ENCODE assay signal across 17 cellular contexts in genomic region chr16:47052666-47053640, GRCh38.
DNase-seq lines count a peak whose midpoint lies in the region; ATAC-seq, FAIRE-seq and TF ChIP-seq lines count a peak whose summit lies in the region.
"Had no signal": no experiment of that assay in that cellular context is flagged by ENCODE, and none has a peak within 500 bp of the region (broad histone marks: within the 10 kb centered on the region; RNA-seq: fewer than 3 reads in every experiment).

No MANE protein-coding gene starts in this region.

- no peak overlapping the region for H3K4me3 ChIP-seq in HepG2 (replicated peaks in 1 of 3; ENCODE audit: insufficient read depth in 1 of 3, low read depth in 2 of 3, low read length in 3 of 3)
- H3K4me3 ChIP-seq in right lobe of liver = no peak overlapping the region
- H3K4me3 ChIP-seq in spleen = no peak overlapping the region
- H3K4me3 ChIP-seq: BLaER1 treated with 17β-estradiol and CSF1 and Interleukin-3, amounts not matched to agents 10 nM and 100 nM; HAP-1 had no signal

- no peak overlapping the region for H2AFZ ChIP-seq in HepG2 (ENCODE audit: low read length)

- TF ChIP-seq POLR2A in HepG2 (IDR thresholded peaks at IDR 0.05; ENCODE audit: insufficient read depth in 1 of 2, low read depth in 2 of 2, low read length in 2 of 2) (no peak), right lobe of liver (IDR thresholded peaks at IDR 0.05) (no peak), spleen (IDR thresholded peaks at IDR 0.05) (no peak)

- no peak for TF ChIP-seq RAD21 in HepG2 (CRISPR knock-in tag; IDR thresholded peaks at IDR 0.05)

- H3K27me3 ChIP-seq in HepG2 (ENCODE audit: control insufficient read depth in 1 of 2, insufficient read depth in 2 of 2, low read length in 2 of 2) (peaks cover 11 to 25% of the 10 kb centered on the region in 2 experiments; a peak in 4 of 5 replicates), right lobe of liver (no peaks in the 10 kb centered on the region), spleen (replicated peaks in 1 of 7) (no peaks in the 10 kb centered on the region)
- H3K27me3 ChIP-seq: BLaER1 treated with 17β-estradiol and CSF1 and Interleukin-3, amounts not matched to agents 10 nM and 100 nM had no signal

- H3K9ac ChIP-seq in HepG2 (ENCODE audit: insufficient read depth, low read depth, low read length) = no peak overlapping the region
- H3K9ac ChIP-seq: BLaER1 treated with 17β-estradiol and CSF1 and Interleukin-3, amounts not matched to agents 10 nM and 100 nM had no signal

- no peaks in the 10 kb centered on the region for H4K20me1 ChIP-seq in HepG2 (ENCODE audit: insufficient read depth, low read length)
- H4K20me1 ChIP-seq: BLaER1 treated with 17β-estradiol and CSF1 and Interleukin-3, amounts not matched to agents 10 nM and 100 nM had no signal

- H3K9me3 ChIP-seq in HepG2 (ENCODE audit: low read length) (0 out of 2 replicates have a peak, but pooled peaks cover 4% of the 10 kb centered on the region), right lobe of liver (no peaks in the 10 kb centered on the region), spleen (no peaks in the 10 kb centered on the region)
- H3K9me3 ChIP-seq: HAP-1 had no signal

- no peak overlapping the region for H3K4me2 ChIP-seq in HepG2 (ENCODE audit: low read depth, low read length)
- H3K4me2 ChIP-seq: BLaER1 treated with 17β-estradiol and CSF1 and Interleukin-3, amounts not matched to agents 10 nM and 100 nM had no signal

- ATAC-seq in HepG2 = no peak
- no peak for ATAC-seq in right lobe of liver
- no peak for ATAC-seq in HG03354 (IDR thresholded peaks at IDR 0.05; ENCODE audit: poor library complexity, severe bottlenecking, unreplicated experiment)

- BruUV-seq in HepG2 (replicated peaks; lab: Mats Ljungman, UMichigan) = no TSS peak

- WGBS in HepG2 (ENCODE audit: low lambda C conversion rate) = 64% methylated on average over 10 of the region's 13 CpGs
- 81% methylated on average over 5 of the region's 13 CpGs for WGBS in right lobe of liver (ENCODE audit: insufficient coverage, low coverage, low lambda C conversion rate, missing lambda C conversion rate)
- 90 to 98% (median 95%) methylated on average over 13 of the region's 13 CpGs for WGBS in spleen, 5 donors

- H3K79me2 ChIP-seq in HepG2 (ENCODE audit: insufficient read depth, low read length) = no peaks in the 10 kb centered on the region

- DNase-seq in HepG2 (ENCODE audit: low spot score) (no peak), right lobe of liver (no peak), dermis blood vessel endothelial cell (peak; percentile 15), myocyte (ENCODE audit: low read depth) (peak; percentile 12), spleen (peak; percentile 58), HUDEP-2 (lab: John Stamatoyannopoulos, UW; ENCODE audit: unreplicated experiment in 76 of 76) (no peak), Ammon's horn (ENCODE audit: low spot score) (no peak)
- DNase-seq: 8988T; AML-193; CD4-positive, CD25-positive, alpha-beta regulatory T cell; DMS53; GF-D8; GOT3 had no signal

- POLR2A ChIA-PET in HepG2 (lab: Yijun Ruan, JAX) = no interaction called here

- no peak for TF ChIP-seq CTCF in HepG2 (CRISPR knock-in tag; IDR thresholded peaks at IDR 0.05)
- no peak for TF ChIP-seq CTCF in right lobe of liver (IDR thresholded peaks at IDR 0.05)
- TF ChIP-seq CTCF in spleen (IDR thresholded peaks at IDR 0.05 in 8 of 11, conservative IDR thresholded peaks at IDR 0.05 in 3 of 11) = no peak

- FAIRE-seq in HepG2 (lab: Jason Lieb, UNC) = no peak

- intact Hi-C loops in HepG2 (cut with micrococcal nuclease; ENCODE audit: unreplicated experiment) (loop anchor here (5.0 kb wide), 1 partner anchor 89 kb away; the partner anchor contains the start of gene NETO2), right lobe of liver (cut with DNase I) (no loop called here), spleen (cut with DNase I; ENCODE audit: low total_unique reads) (loop anchor here (10.0 kb wide), 1 partner anchor 72 kb away; no protein-coding TSS in a partner anchor)

- peaks cover 57% of the 10 kb centered on the region for H3K4me1 ChIP-seq in HepG2 (ENCODE audit: insufficient read depth, low read length)
- H3K4me1 ChIP-seq in right lobe of liver = no peaks in the 10 kb centered on the region
- H3K4me1 ChIP-seq in spleen = no peaks in the 10 kb centered on the region
- H3K4me1 ChIP-seq: BLaER1 treated with 17β-estradiol and CSF1 and Interleukin-3, amounts not matched to agents 10 nM and 100 nM; HAP-1 had no signal

- CTCF ChIA-PET in HepG2 (lab: Yijun Ruan, JAX; ENCODE audit: low intra/inter-chr PET ratio, low total read pairs) = no interaction called here

- in situ Hi-C loops in HepG2 (cut with HindIII; ENCODE audit: extremely low pct_ligation_motif_present, low pct_unique_long_range_greater_than_20kb) = no loop called here

- TF ChIP-seq EP300 in HepG2 (IDR thresholded peaks at IDR 0.05; ENCODE audit: low read depth in 2 of 2, low read length in 2 of 2) (no peak), HepG2 (CRISPR knock-in tag; IDR thresholded peaks at IDR 0.05; ENCODE audit: borderline replicate concordance) (no peak)

- no peaks in the 10 kb centered on the region for H3K36me3 ChIP-seq in HepG2 (replicated peaks in 1 of 2; ENCODE audit: control insufficient read depth in 1 of 2, insufficient read depth in 2 of 2, low read length in 2 of 2)
- no peaks in the 10 kb centered on the region for H3K36me3 ChIP-seq in right lobe of liver
- H3K36me3 ChIP-seq in spleen = no peaks in the 10 kb centered on the region
- H3K36me3 ChIP-seq: BLaER1 treated with 17β-estradiol and CSF1 and Interleukin-3, amounts not matched to agents 10 nM and 100 nM; HAP-1 had no signal

- H3K27ac ChIP-seq in HepG2 (ENCODE audit: extremely low read length, insufficient read depth, low read length) (no peak overlapping the region), right lobe of liver (no peak overlapping the region), spleen (no peak overlapping the region)
- H3K27ac ChIP-seq: BLaER1 treated with 17β-estradiol and CSF1 and Interleukin-3, amounts not matched to agents 10 nM and 100 nM; HL-60 had no signal

TF ChIP-seq in HepG2, 621 proteins besides CTCF, POLR2A, EP300 and RAD21 (continues in another document):
- TF ChIP-seq ETV6 (CRISPR knock-in tag; conservative IDR thresholded peaks at IDR 0.05) (no peak), STAG1 (CRISPR knock-in tag; IDR thresholded peaks at IDR 0.05) (no peak), NONO (IDR thresholded peaks at IDR 0.05) (no peak), NONO (CRISPR knock-in tag; conservative IDR thresholded peaks at IDR 0.05) (no peak), ZNF530 (CRISPR knock-in tag; IDR thresholded peaks at IDR 0.05; ENCODE audit: low read depth) (no peak), ZNF792 (CRISPR knock-in tag; IDR thresholded peaks at IDR 0.05) (no peak), FOXO4 (CRISPR knock-in tag; conservative IDR thresholded peaks at IDR 0.05) (0 out of 2 replicates have a peak, but pooled peaks have one; percentile 75), MEIS1 (CRISPR knock-in tag; IDR thresholded peaks at IDR 0.05; ENCODE audit: borderline replicate concordance) (no peak), NRL (CRISPR knock-in tag; IDR thresholded peaks at IDR 0.05; ENCODE audit: borderline replicate concordance) (no peak), MED1 (CRISPR knock-in tag; IDR thresholded peaks at IDR 0.05) (no peak), SP2 (CRISPR knock-in tag; IDR thresholded peaks at IDR 0.05) (peak; percentile 41; the same call in 1 of the 2 replicates), ZNF501 (CRISPR knock-in tag; IDR thresholded peaks at IDR 0.05) (no peak), ZC3H13 (CRISPR knock-in tag; IDR thresholded peaks at IDR 0.05) (no peak), ZNF710 (CRISPR knock-in tag; IDR thresholded peaks at IDR 0.05; ENCODE audit: borderline replicate concordance) (0 out of 2 replicates have a peak, but pooled peaks have one; percentile 5), ZNF335 (CRISPR knock-in tag; IDR thresholded peaks at IDR 0.05) (no peak), ATF2 (CRISPR knock-in tag; IDR thresholded peaks at IDR 0.05) (no peak), MTA1 (CRISPR knock-in tag; IDR thresholded peaks at IDR 0.05; ENCODE audit: borderline replicate concordance) (peak; percentile 30; the same call in 1 of the 2 replicates), ZNF207 (IDR thresholded peaks at IDR 0.05; ENCODE audit: borderline replicate concordance) (no peak)

Comparison
In these comparisons a context has a peak if more than half of its experiments do, and no peak if none do; other contexts are left out.
1. intact Hi-C loops: an anchor here in HepG2 (5.0 kb wide) and spleen (10.0 kb wide); none called in right lobe of liver.
2. DNase-seq: peak in dermis blood vessel endothelial cell (single experiment), myocyte (single experiment) and spleen (single experiment); none in HepG2 (single experiment), right lobe of liver (0 of 3), HUDEP-2 (0 of 76) and Ammon's horn (single experiment).